8 cellular contexts compared by ENCODE assay signal in genomic region chr4:167021545-167022155, GRCh38.
DNase-seq lines count a peak whose midpoint lies in the region; ATAC-seq lines count a peak whose summit lies in the region.

No MANE protein-coding gene starts in this region.

- H3K4me3 Mint-ChIP-seq in CD8-positive, alpha-beta memory T cell, result no peak overlapping the region

- no peaks in the 10 kb centered on the region for H3K4me1 ChIP-seq in CD8-positive, alpha-beta memory T cell (ENCODE audit: insufficient read depth, low read length)

- no peak overlapping the region for H3K27ac ChIP-seq in CD8-positive, alpha-beta memory T cell (ENCODE audit: low read depth, low read length)

- peaks cover 0 to 2% (median 2%) of the 10 kb centered on the region in 5 donors for H3K9me3 Mint-ChIP-seq in CD8-positive, alpha-beta memory T cell

- H3K36me3 ChIP-seq in CD8-positive, alpha-beta memory T cell (ENCODE audit: insufficient read depth, low read length), result no peaks in the 10 kb centered on the region

- no peaks in the 10 kb centered on the region for H3K27me3 Mint-ChIP-seq in CD8-positive, alpha-beta memory T cell

- ATAC-seq in GM19023 (IDR thresholded peaks at IDR 0.05; ENCODE audit: unreplicated experiment) (peak; percentile 60), HG03460 (IDR thresholded peaks at IDR 0.05; ENCODE audit: unreplicated experiment) (peak; percentile 62)

- intact Hi-C loops in posterior cingulate gyrus (cut with DNase I), result loop anchor here (1.0 to 10.0 kb wide), 3 partner anchors 213 to 857 kb away; partner anchors contain the start of gene SPOCK3

- no peak overlapping the region for H3K27ac Mint-ChIP-seq in CD8-positive, alpha-beta memory T cell

- H3K9me3 ChIP-seq in CD8-positive, alpha-beta memory T cell (ENCODE audit: low read length), result no peaks in the 10 kb centered on the region

- no peak overlapping the region for H3K4me3 ChIP-seq in CD8-positive, alpha-beta memory T cell (ENCODE audit: low read length)

- no peaks in the 10 kb centered on the region for H3K36me3 Mint-ChIP-seq in CD8-positive, alpha-beta memory T cell

- H3K4me1 Mint-ChIP-seq in CD8-positive, alpha-beta memory T cell, result no peaks in the 10 kb centered on the region

- peak in 4 of 5 donors; percentile 10 to 49 (median 25) for DNase-seq in CD8-positive, alpha-beta memory T cell
- DNase-seq in RKO (ENCODE audit: low spot score), result peak; percentile 63
- peak; percentile 6 for DNase-seq in activated effector memory CD4-positive, alpha-beta T cell treated with Interleukin-2 at 50 U/mL for 16 hours
- DNase-seq in glomerular visceral epithelial cell (ENCODE audit: extremely low spot score), result peak; percentile 75
- DNase-seq in posterior cingulate gyrus, result peak; percentile 38 to 94 (median 80)
- DNase-seq in cerebellar nuclear complex (lab: John Stamatoyannopoulos, UW), result no peak

- CTCF ChIA-PET in CD8-positive, alpha-beta memory T cell (lab: Charles Lee), result no interaction called here

- H3K27me3 ChIP-seq in CD8-positive, alpha-beta memory T cell (ENCODE audit: insufficient read depth, low read length, poor library complexity, severe bottlenecking), result no peaks in the 10 kb centered on the region

- POLR2A ChIA-PET in CD8-positive, alpha-beta memory T cell (lab: Charles Lee), result no interaction called here

Comparison
In these comparisons a context has a peak if more than half of its experiments do, and no peak if none do; other contexts are left out.
1. DNase-seq: peak in CD8-positive, alpha-beta memory T cell (4 of 5), RKO (single experiment), activated effector memory CD4-positive, alpha-beta T cell treated with Interleukin-2 at 50 U/mL for 16 hours (single experiment), glomerular visceral epithelial cell (single experiment) and posterior cingulate gyrus (10 of 10); none in cerebellar nuclear complex (0 of 2).